Comparison of ENCODE assay signal across 23 cellular contexts in the genomic region with DNA sequence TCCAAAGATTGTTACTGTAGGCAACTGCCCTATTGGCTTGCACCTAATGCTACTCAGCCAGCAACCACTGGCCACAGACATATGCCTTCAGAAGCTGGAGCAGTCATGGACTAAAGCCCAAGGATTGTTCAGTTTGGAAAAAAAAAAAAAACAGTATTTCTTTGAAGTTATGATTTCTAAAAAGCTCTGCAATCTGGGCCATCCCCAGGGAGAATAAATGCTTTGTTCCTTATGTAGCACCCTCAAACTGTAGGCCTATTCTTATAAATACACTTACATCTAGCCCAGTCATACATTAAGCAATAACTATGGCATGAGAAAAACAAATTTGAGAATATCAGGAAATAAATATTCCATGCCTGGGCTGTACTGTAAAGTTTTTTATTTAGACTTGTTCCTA.
"Had no signal": no experiment of that assay in that cellular context is flagged by ENCODE, and none has a peak within 500 bp of the region (broad histone marks: within the 10 kb centered on the region; RNA-seq: fewer than 3 reads in every experiment).

No MANE protein-coding gene starts in this region.

- H3K27me3 Mint-ChIP-seq: activated B cell treated with CpG ODN at 0.5 μM for 24 hours; activated CD4-positive, alpha-beta memory T cell treated with anti-CD3 and anti-CD28 coated beads for 36 hours; activated CD4-positive, alpha-beta T cell treated with anti-CD3 and anti-CD28 coated beads, Interleukin-2, amount 10 ng/mL, durations not matched to agents 7 days and 5 days; activated naive CD4-positive, alpha-beta T cell treated with anti-CD3 and anti-CD28 coated beads, Interleukin-2, amount 10 ng/mL, durations not matched to agents 7 days and 5 days; activated naive CD8-positive, alpha-beta T cell treated with anti-CD3 and anti-CD28 coated beads for 36 hours; central memory CD8-positive, alpha-beta T cell; T-helper 17 cell had no signal

- H3K4me3 ChIP-seq: body of pancreas, K562 had no signal

- H3K4me3 Mint-ChIP-seq: activated B cell treated with CpG ODN at 0.5 μM for 24 hours; activated CD4-positive, alpha-beta memory T cell treated with anti-CD3 and anti-CD28 coated beads for 36 hours; activated CD4-positive, alpha-beta T cell treated with anti-CD3 and anti-CD28 coated beads, Interleukin-2, amount 10 ng/mL, durations not matched to agents 7 days and 5 days; activated naive CD4-positive, alpha-beta T cell treated with anti-CD3 and anti-CD28 coated beads, Interleukin-2, amount 10 ng/mL, durations not matched to agents 7 days and 5 days; activated naive CD8-positive, alpha-beta T cell treated with anti-CD3 and anti-CD28 coated beads for 36 hours; activated T-cell treated with anti-CD3 and anti-CD28 coated beads, Interleukin-2, amount 50 U/mL, for 72 hours; central memory CD8-positive, alpha-beta T cell; T-helper 17 cell had no signal

- DNase-seq: activated B cell treated with CpG ODN at 0.5 μM for 24 hours; activated CD4-positive, alpha-beta memory T cell treated with anti-CD3 and anti-CD28 coated beads for 36 hours; activated CD4-positive, alpha-beta T cell treated with anti-CD3 and anti-CD28 coated beads for 1 hour; activated CD4-positive, alpha-beta T cell treated with anti-CD3 and anti-CD28 coated beads, Interleukin-2, amount 10 ng/mL, durations not matched to agents 7 days and 5 days; activated CD8-positive, alpha-beta memory T cell treated with anti-CD3 and anti-CD28 coated beads, Interleukin-2, amount 50 U/mL, for 4 hours; activated gamma-delta T cell treated with Interleukin-2 at 50 U/mL for 16 hours; activated naive CD4-positive, alpha-beta T cell treated with anti-CD3 and anti-CD28 coated beads, Interleukin-2, amount 10 ng/mL, durations not matched to agents 7 days and 5 days; activated naive CD8-positive, alpha-beta T cell treated with anti-CD3 and anti-CD28 coated beads for 36 hours; activated T-cell treated with anti-CD3 and anti-CD28 coated beads, Interleukin-2, amount 50 U/mL, for 72 hours; body of pancreas; Karpas-422; NCI-H1048; NCI-H146; NCI-H187 treated with DMSO at 0.1 percent for 48 hours; NCI-H2081 treated with DMSO at 0.1 percent for 48 hours; NCI-H526 treated with DMSO at 0.1 percent for 48 hours; NCI-H82; SIG-M5; T-helper 17 cell; T-helper 9 cell had no signal

- H3K4me1 ChIP-seq: body of pancreas had no signal

- H3K27ac ChIP-seq: body of pancreas had no signal

- H3K27ac Mint-ChIP-seq: activated B cell treated with CpG ODN at 0.5 μM for 24 hours; activated CD4-positive, alpha-beta memory T cell treated with anti-CD3 and anti-CD28 coated beads for 36 hours; activated CD4-positive, alpha-beta T cell treated with anti-CD3 and anti-CD28 coated beads, Interleukin-2, amount 10 ng/mL, durations not matched to agents 7 days and 5 days; activated naive CD4-positive, alpha-beta T cell treated with anti-CD3 and anti-CD28 coated beads, Interleukin-2, amount 10 ng/mL, durations not matched to agents 7 days and 5 days; activated naive CD8-positive, alpha-beta T cell treated with anti-CD3 and anti-CD28 coated beads for 36 hours; activated T-cell treated with anti-CD3 and anti-CD28 coated beads, Interleukin-2, amount 50 U/mL, for 72 hours; activated T-helper 2 cell treated with anti-CD3 and anti-CD28 coated beads, Interferon-gamma antibody, Interleukin-2, Interleukin-4, amounts not matched to agents 10 μg/mL and 5 μg/mL and 100 μg/mL, durations not matched to agents 14 hours and 24 hours and 36 hours; T-helper 17 cell had no signal

- H3K9me3 Mint-ChIP-seq: activated B cell treated with CpG ODN at 0.5 μM for 24 hours; activated CD4-positive, alpha-beta memory T cell treated with anti-CD3 and anti-CD28 coated beads for 36 hours; activated CD4-positive, alpha-beta T cell treated with anti-CD3 and anti-CD28 coated beads, Interleukin-2, amount 10 ng/mL, durations not matched to agents 7 days and 5 days had no signal

- H3K36me3 Mint-ChIP-seq: activated CD4-positive, alpha-beta memory T cell treated with anti-CD3 and anti-CD28 coated beads for 36 hours; activated naive CD4-positive, alpha-beta T cell treated with anti-CD3 and anti-CD28 coated beads, Interleukin-2, amount 10 ng/mL, durations not matched to agents 7 days and 5 days; activated naive CD8-positive, alpha-beta T cell treated with anti-CD3 and anti-CD28 coated beads for 36 hours had no signal

- H3K27me3 ChIP-seq: body of pancreas had no signal

- H3K4me1 Mint-ChIP-seq: activated B cell treated with CpG ODN at 0.5 μM for 24 hours; activated CD4-positive, alpha-beta T cell treated with anti-CD3 and anti-CD28 coated beads, Interleukin-2, amount 10 ng/mL, durations not matched to agents 7 days and 5 days; activated naive CD4-positive, alpha-beta T cell treated with anti-CD3 and anti-CD28 coated beads, Interleukin-2, amount 10 ng/mL, durations not matched to agents 7 days and 5 days; activated naive CD8-positive, alpha-beta T cell treated with anti-CD3 and anti-CD28 coated beads for 36 hours; central memory CD8-positive, alpha-beta T cell; T-helper 17 cell had no signal

- H3K9me3 ChIP-seq: body of pancreas had no signal
